Comparison of ENCODE assay signal across 9 cellular contexts in genomic region chr19:17370026-17370587, GRCh38.
DNase-seq lines count a peak whose midpoint lies in the region; ATAC-seq lines count a peak whose summit lies in the region.
"Had no signal": no experiment of that assay in that cellular context is flagged by ENCODE, and none has a peak within 500 bp of the region (broad histone marks: within the 10 kb centered on the region; RNA-seq: fewer than 3 reads in every experiment).

No MANE protein-coding gene starts in this region.

- ATAC-seq in GM19351 (IDR thresholded peaks at IDR 0.05; ENCODE audit: unreplicated experiment) (peak; percentile 81), HG03196 (IDR thresholded peaks at IDR 0.05; ENCODE audit: unreplicated experiment) (peak; percentile 87)
- ATAC-seq in stimulated activated effector memory CD8-positive, alpha-beta T cell treated with anti-CD3 and anti-CD28 coated beads, Interleukin-12 subunit alpha, Interleukin-12 subunit beta, amount 100 ng/mL, for 72 hours = peak; percentile 36

- no peaks in the 10 kb centered on the region for H3K36me3 Mint-ChIP-seq in stimulated activated effector memory CD8-positive, alpha-beta T cell treated with anti-CD3 and anti-CD28 coated beads, Interleukin-12 subunit alpha, Interleukin-12 subunit beta, amount 100 ng/mL, for 72 hours

- peak overlapping the region; percentile 78 for H3K27ac ChIP-seq in cingulate gyrus (ENCODE audit: low read depth, low read length)

- no peaks in the 10 kb centered on the region for H3K9me3 Mint-ChIP-seq in stimulated activated effector memory CD8-positive, alpha-beta T cell treated with anti-CD3 and anti-CD28 coated beads, Interleukin-12 subunit alpha, Interleukin-12 subunit beta, amount 100 ng/mL, for 72 hours

- no peak overlapping the region for H3K27ac Mint-ChIP-seq in stimulated activated effector memory CD8-positive, alpha-beta T cell treated with anti-CD3 and anti-CD28 coated beads, Interleukin-12 subunit alpha, Interleukin-12 subunit beta, amount 100 ng/mL, for 72 hours

- DNase-seq in stimulated activated effector memory CD8-positive, alpha-beta T cell treated with anti-CD3 and anti-CD28 coated beads, Interleukin-12 subunit alpha, Interleukin-12 subunit beta, amount 100 ng/mL, for 72 hours (ENCODE audit: low spot score in 2 of 2) = no peak
- DNase-seq in SW 1271 (lab: John Stamatoyannopoulos, UW) = no peak
- no peak for DNase-seq in stimulated activated CD4-positive, alpha-beta T cell treated with anti-CD3 and anti-CD28 coated beads, Interleukin-12 subunit alpha, Interleukin-12 subunit beta, amount 100 ng/mL, for 4 hours
- DNase-seq in NCI-H446 (lab: John Stamatoyannopoulos, UW) = no peak
- no peak for DNase-seq in NCI-H524 (lab: John Stamatoyannopoulos, UW)
- DNase-seq: NCI-H1694 treated with DMSO at 0.1 percent for 48 hours had no signal

- peaks cover 6% of the 10 kb centered on the region for H3K4me1 Mint-ChIP-seq in stimulated activated effector memory CD8-positive, alpha-beta T cell treated with anti-CD3 and anti-CD28 coated beads, Interleukin-12 subunit alpha, Interleukin-12 subunit beta, amount 100 ng/mL, for 72 hours

- no peak overlapping the region for H3K4me3 Mint-ChIP-seq in stimulated activated effector memory CD8-positive, alpha-beta T cell treated with anti-CD3 and anti-CD28 coated beads, Interleukin-12 subunit alpha, Interleukin-12 subunit beta, amount 100 ng/mL, for 72 hours

Comparison
In these comparisons a context has a peak if more than half of its experiments do, and no peak if none do; other contexts are left out.
1. ATAC-seq: peak in every context shown above with its lines; median percentile 87 in HG03196; 81 in GM19351; 36 in stimulated activated effector memory CD8-positive, alpha-beta T cell treated with anti-CD3 and anti-CD28 coated beads, Interleukin-12 subunit alpha, Interleukin-12 subunit beta, amount 100 ng/mL, for 72 hours.